In genomic region chr4:154313004-154313587, GRCh38 we compare ENCODE assay signal across 27 cellular contexts.
"Had no signal": no experiment of that assay in that cellular context is flagged by ENCODE, and none has a peak within 500 bp of the region (broad histone marks: within the 10 kb centered on the region; RNA-seq: fewer than 3 reads in every experiment).

No MANE protein-coding gene starts in this region.

- H3K4me3 Mint-ChIP-seq: activated CD4-positive, alpha-beta memory T cell treated with anti-CD3 and anti-CD28 coated beads, Interleukin-2, amount 10 ng/mL, durations not matched to agents 7 days and 5 days; activated CD4-positive, alpha-beta T cell treated with anti-CD3 and anti-CD28 coated beads, Interleukin-2, amount 10 ng/mL, durations not matched to agents 24 days and 14 days; activated naive CD4-positive, alpha-beta T cell treated with anti-CD3 and anti-CD28 coated beads, Interleukin-2, amount 10 ng/mL, durations not matched to agents 7 days and 5 days; activated naive CD8-positive, alpha-beta T cell treated with anti-CD3 and anti-CD28 coated beads, Interleukin-2, amount 50 U/mL, for 24 hours; brain; dendritic cell treated with granulocyte-macrophage colony-stimulating factor and Interleukin-4, amounts not matched to agents 40 ng/mL and 50 ng/mL, for 4 days; memory B cell; nephron progenitor cell; stimulated activated naive B cell treated with anti-CD40 and anti-IgM and Interleukin-4, amounts not matched to agents 10 μg/mL and 1 μg/mL and 100 μg/mL, for 72 hours had no signal

- H2AFZ ChIP-seq: parathyroid adenoma had no signal

- H3K4me3 ChIP-seq: gastrocnemius medialis, mucosa of descending colon, right lobe of liver, transverse colon, uterus had no signal

- H3K4me1 Mint-ChIP-seq: activated CD4-positive, alpha-beta memory T cell treated with anti-CD3 and anti-CD28 coated beads, Interleukin-2, amount 10 ng/mL, durations not matched to agents 7 days and 5 days; activated CD4-positive, alpha-beta T cell treated with anti-CD3 and anti-CD28 coated beads, Interleukin-2, amount 10 ng/mL, durations not matched to agents 24 days and 14 days; activated naive CD4-positive, alpha-beta T cell treated with anti-CD3 and anti-CD28 coated beads, Interleukin-2, amount 10 ng/mL, durations not matched to agents 7 days and 5 days; activated naive CD8-positive, alpha-beta T cell treated with anti-CD3 and anti-CD28 coated beads, Interleukin-2, amount 50 U/mL, for 24 hours; brain; memory B cell; nephron progenitor cell; stimulated activated naive B cell treated with anti-CD40 and anti-IgM and Interleukin-4, amounts not matched to agents 10 μg/mL and 1 μg/mL and 100 μg/mL, for 72 hours had no signal

- H3K27me3 ChIP-seq: gastrocnemius medialis, right lobe of liver, transverse colon, uterus had no signal

- DNase-seq: activated CD4-positive, alpha-beta memory T cell treated with anti-CD3 and anti-CD28 coated beads, Interleukin-2, amount 10 ng/mL, durations not matched to agents 7 days and 5 days; activated CD4-positive, alpha-beta T cell treated with anti-CD3 and anti-CD28 coated beads, Interleukin-2, amount 10 ng/mL, durations not matched to agents 24 days and 14 days; activated effector memory CD4-positive, alpha-beta T cell treated with anti-CD3 and anti-CD28 coated beads, Interleukin-2, amount 50 U/mL, for 16 hours; activated naive CD4-positive, alpha-beta T cell treated with anti-CD3 and anti-CD28 coated beads, Interleukin-2, amount 10 ng/mL, durations not matched to agents 7 days and 5 days; activated naive CD8-positive, alpha-beta T cell treated with anti-CD3 and anti-CD28 coated beads, Interleukin-2, amount 50 U/mL, for 24 hours; aorta; effector CD8-positive, alpha-beta T cell; gastrocnemius medialis; head of caudate nucleus; hypothalamus; left colon; mucosa of descending colon; nephron progenitor cell; nucleus accumbens; right lobe of liver; small intestine; stimulated activated CD4-positive, alpha-beta T cell treated with anti-CD3 and anti-CD28 coated beads, Interleukin-15, amount 100 ng/mL, for 24 hours; stimulated activated naive B cell treated with anti-CD40 and anti-IgM and Interleukin-4, amounts not matched to agents 10 μg/mL and 1 μg/mL and 100 μg/mL, for 72 hours; T-helper 2 cell; transverse colon; uterus had no signal

- ATAC-seq: activated CD4-positive, CD25-positive, alpha-beta regulatory T cell treated with anti-CD3 and anti-CD28 coated beads, Interleukin-2, amount 50 U/mL, for 24 hours; activated naive CD8-positive, alpha-beta T cell treated with anti-CD3 and anti-CD28 coated beads, Interleukin-2, amount 50 U/mL, for 24 hours; gastrocnemius medialis; left colon; mucosa of descending colon; right lobe of liver; stimulated activated naive B cell treated with anti-CD40 and anti-IgM and Interleukin-4, amounts not matched to agents 10 μg/mL and 1 μg/mL and 100 μg/mL, for 72 hours had no signal

- H3K9me3 Mint-ChIP-seq: activated CD4-positive, alpha-beta memory T cell treated with anti-CD3 and anti-CD28 coated beads, Interleukin-2, amount 10 ng/mL, durations not matched to agents 7 days and 5 days; activated CD4-positive, alpha-beta T cell treated with anti-CD3 and anti-CD28 coated beads, Interleukin-2, amount 10 ng/mL, durations not matched to agents 24 days and 14 days; activated naive CD4-positive, alpha-beta T cell treated with anti-CD3 and anti-CD28 coated beads, Interleukin-2, amount 10 ng/mL, durations not matched to agents 7 days and 5 days; dendritic cell treated with granulocyte-macrophage colony-stimulating factor and Interleukin-4, amounts not matched to agents 40 ng/mL and 50 ng/mL, for 4 days had no signal

- H3K36me3 ChIP-seq: gastrocnemius medialis, right lobe of liver, transverse colon had no signal

- H3K9me3 ChIP-seq: gastrocnemius medialis, mucosa of descending colon, right lobe of liver, transverse colon, uterus had no signal

- H3K27ac ChIP-seq: gastrocnemius medialis, parathyroid adenoma, right lobe of liver, transverse colon, uterus, VCaP had no signal

- H3K36me3 Mint-ChIP-seq: activated naive CD4-positive, alpha-beta T cell treated with anti-CD3 and anti-CD28 coated beads, Interleukin-2, amount 10 ng/mL, durations not matched to agents 7 days and 5 days; brain; memory B cell; stimulated activated naive B cell treated with anti-CD40 and anti-IgM and Interleukin-4, amounts not matched to agents 10 μg/mL and 1 μg/mL and 100 μg/mL, for 72 hours had no signal

- H3K4me1 ChIP-seq: gastrocnemius medialis, parathyroid adenoma, right lobe of liver, transverse colon, uterus had no signal

- H3K27me3 Mint-ChIP-seq: activated naive CD4-positive, alpha-beta T cell treated with anti-CD3 and anti-CD28 coated beads, Interleukin-2, amount 10 ng/mL, durations not matched to agents 7 days and 5 days; dendritic cell treated with granulocyte-macrophage colony-stimulating factor and Interleukin-4, amounts not matched to agents 40 ng/mL and 50 ng/mL, for 4 days had no signal

- H3K9ac ChIP-seq: parathyroid adenoma had no signal

- H3K27ac Mint-ChIP-seq: activated CD4-positive, alpha-beta memory T cell treated with anti-CD3 and anti-CD28 coated beads, Interleukin-2, amount 10 ng/mL, durations not matched to agents 7 days and 5 days; activated CD4-positive, alpha-beta T cell treated with anti-CD3 and anti-CD28 coated beads, Interleukin-2, amount 10 ng/mL, durations not matched to agents 24 days and 14 days; activated naive CD4-positive, alpha-beta T cell treated with anti-CD3 and anti-CD28 coated beads, Interleukin-2, amount 10 ng/mL, durations not matched to agents 7 days and 5 days; activated naive CD8-positive, alpha-beta T cell treated with anti-CD3 and anti-CD28 coated beads, Interleukin-2, amount 50 U/mL, for 24 hours; brain; dendritic cell treated with granulocyte-macrophage colony-stimulating factor and Interleukin-4, amounts not matched to agents 40 ng/mL and 50 ng/mL, for 4 days; memory B cell; nephron progenitor cell; stimulated activated naive B cell treated with anti-CD40 and anti-IgM and Interleukin-4, amounts not matched to agents 10 μg/mL and 1 μg/mL and 100 μg/mL, for 72 hours had no signal
